In the genomic region with DNA sequence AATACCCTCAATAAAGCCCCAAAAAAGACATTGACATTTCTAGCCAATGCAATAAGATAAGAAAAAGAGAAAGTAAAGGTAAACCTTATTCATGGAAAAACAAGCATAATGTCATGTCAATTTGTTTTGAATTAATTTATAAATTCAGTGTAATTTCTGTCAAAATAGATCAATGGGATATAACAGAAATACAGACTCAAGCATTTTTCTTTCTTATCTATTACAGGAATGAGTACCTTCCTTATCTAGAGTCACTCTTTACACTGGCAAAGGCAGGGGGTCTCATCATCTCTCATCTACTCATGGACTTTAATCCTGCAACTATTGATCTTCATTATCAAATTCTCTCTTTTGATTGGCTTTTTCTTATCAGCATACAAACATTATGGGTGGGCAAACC, we compare ENCODE assay signal across 35 cellular contexts.
"Had no signal": no experiment of that assay in that cellular context is flagged by ENCODE, and none has a peak within 500 bp of the region (broad histone marks: within the 10 kb centered on the region; RNA-seq: fewer than 3 reads in every experiment).

No MANE protein-coding gene starts in this region.

- DNase-seq: Karpas-422, Kasumi-1, MG63, MM.1S, MV-4-11, NCI-H1048, NCI-H1092, NCI-H1092 treated with DMSO at 0.1 percent for 48 hours, NCI-H1105, NCI-H1105 treated with DMSO at 0.1 percent for 48 hours, NCI-H1417, NCI-H1417 treated with DMSO at 0.1 percent for 48 hours, NCI-H1436, NCI-H1436 treated with DMSO at 0.1 percent for 48 hours, NCI-H146, NCI-H1694, NCI-H1694 treated with DMSO at 0.1 percent for 48 hours, NCI-H187, NCI-H187 treated with DMSO at 0.1 percent for 48 hours, NCI-H1930, NCI-H2029, NCI-H2029 treated with DMSO at 0.1 percent for 48 hours, NCI-H2081, NCI-H2081 treated with DMSO at 0.1 percent for 48 hours, NCI-H2107, NCI-H2171, NCI-H2171 treated with DMSO at 0.1 percent for 48 hours, NCI-H2227 treated with DMSO at 0.1 percent for 48 hours, NCI-H226, NCI-H345, NCI-H446, NCI-H446 treated with DMSO at 0.1 percent for 48 hours, NCI-H510A, NCI-H510A treated with DMSO at 0.1 percent for 48 hours, NCI-H524 had no signal

- H3K9me3 ChIP-seq: MG63 had no signal

- H3K4me3 ChIP-seq: MG63 had no signal

- H3K27me3 ChIP-seq: MG63 had no signal

- H3K36me3 ChIP-seq: MG63 had no signal
